ENCODE assay signal across 23 cellular contexts in genomic region chr16:14611660-14612059, GRCh38.
"Had no signal": no experiment of that assay in that cellular context is flagged by ENCODE, and none has a peak within 500 bp of the region (broad histone marks: within the 10 kb centered on the region; RNA-seq: fewer than 3 reads in every experiment).

No MANE protein-coding gene starts in this region.

- H3K36me3 ChIP-seq: uterus had no signal

- FAIRE-seq: islet of Langerhans, small intestine had no signal

- ATAC-seq: mucosa of descending colon; naive thymus-derived CD4-positive, alpha-beta T cell; natural killer cell treated with Interleukin-12 subunit alpha and Interleukin-12 subunit beta and Interleukin-15 and Interleukin-18, amount 100 ng/mL, for 72 hours; psoas muscle; stimulated activated effector memory CD8-positive, alpha-beta T cell treated with anti-CD3 and anti-CD28 coated beads, Interleukin-12 subunit alpha, Interleukin-12 subunit beta, amount 100 ng/mL, for 72 hours had no signal

- H3K79me2 ChIP-seq: parathyroid adenoma had no signal

- H3K4me1 ChIP-seq: left ventricle myocardium inferior, parathyroid adenoma, psoas muscle, sigmoid colon, suprapubic skin, tibial artery, uterus had no signal

- H3K4me3 ChIP-seq: left ventricle myocardium inferior, lung, mucosa of descending colon, psoas muscle, sigmoid colon, spleen, suprapubic skin, thoracic aorta, tibial artery, uterus had no signal

- H2AFZ ChIP-seq: parathyroid adenoma had no signal

- H3K9me3 ChIP-seq: left ventricle myocardium inferior, mucosa of descending colon, psoas muscle, sigmoid colon, spleen, suprapubic skin, thoracic aorta, tibial artery, uterus had no signal

- H3K9ac ChIP-seq: parathyroid adenoma had no signal

- H3K27me3 ChIP-seq: sigmoid colon, spleen, suprapubic skin, tibial artery, uterus had no signal

- H3K27ac ChIP-seq: left ventricle myocardium inferior, parathyroid adenoma, psoas muscle, sigmoid colon, spleen, suprapubic skin, thoracic aorta, tibial artery, uterus had no signal

- DNase-seq: hypothalamus; immature natural killer cell; left ventricle myocardium inferior; mesendoderm; midbrain; mucosa of descending colon; naive thymus-derived CD4-positive, alpha-beta T cell; nucleus accumbens; psoas muscle; sigmoid colon; small intestine; spleen; stimulated activated CD4-positive, alpha-beta T cell treated with anti-CD3 and anti-CD28 coated beads, Interleukin-4, amount 100 ng/mL, for 24 hours; stimulated activated naive CD4-positive, alpha-beta T cell; tibial artery; uterus had no signal
